20 cellular contexts compared by ENCODE assay signal in genomic region chr18:62876106-62876505, GRCh38.
"Had no signal": no experiment of that assay in that cellular context is flagged by ENCODE, and none has a peak within 500 bp of the region (broad histone marks: within the 10 kb centered on the region; RNA-seq: fewer than 3 reads in every experiment).

No MANE protein-coding gene starts in this region.

- H3K36me3 ChIP-seq: brain microvascular endothelial cell, right lobe of liver, stomach, upper lobe of right lung, WERI-Rb-1 had no signal

- H3K9me3 ChIP-seq: esophagus squamous epithelium, right lobe of liver, stomach, testis, upper lobe of right lung had no signal

- DNase-seq: activated CD4-positive, alpha-beta T cell treated with anti-CD3 and anti-CD28 coated beads for 4 hours; activated CD8-positive, alpha-beta memory T cell treated with anti-CD3 and anti-CD28 coated beads, Interleukin-2, amount 50 U/mL, for 48 hours; activated CD8-positive, alpha-beta T cell treated with anti-CD3 and anti-CD28 coated beads, Interleukin-2, amount 10 ng/mL, durations not matched to agents 7 days and 5 days; activated gamma-delta T cell treated with Interleukin-2 at 50 U/mL for 16 hours; activated naive CD8-positive, alpha-beta T cell treated with anti-CD3 and anti-CD28 coated beads for 36 hours; brain microvascular endothelial cell; effector CD4-positive, alpha-beta T cell; esophagus squamous epithelium; hypothalamus; kidney glomerular epithelial cell; mesenchymal stem cell; right lobe of liver; stomach; T-helper 17 cell; testis; upper lobe of right lung; WERI-Rb-1 had no signal

- H3K36me3 Mint-ChIP-seq: natural killer cell treated with Interleukin-12 subunit alpha and Interleukin-12 subunit beta and Interleukin-15 and Interleukin-18, amount 100 ng/mL, for 72 hours had no signal

- H3K4me3 Mint-ChIP-seq: activated CD8-positive, alpha-beta T cell treated with anti-CD3 and anti-CD28 coated beads, Interleukin-2, amount 10 ng/mL, durations not matched to agents 7 days and 5 days; activated naive CD8-positive, alpha-beta T cell treated with anti-CD3 and anti-CD28 coated beads for 36 hours; central memory CD8-positive, alpha-beta T cell; natural killer cell treated with Interleukin-12 subunit alpha and Interleukin-12 subunit beta and Interleukin-15 and Interleukin-18, amount 100 ng/mL, for 72 hours; T-helper 17 cell had no signal

- H3K4me3 ChIP-seq: coronary artery, esophagus squamous epithelium, right lobe of liver, stomach, testis, upper lobe of right lung had no signal

- H3K27ac Mint-ChIP-seq: activated CD8-positive, alpha-beta T cell treated with anti-CD3 and anti-CD28 coated beads, Interleukin-2, amount 10 ng/mL, durations not matched to agents 7 days and 5 days; activated naive CD8-positive, alpha-beta T cell treated with anti-CD3 and anti-CD28 coated beads for 36 hours; natural killer cell treated with Interleukin-12 subunit alpha and Interleukin-12 subunit beta and Interleukin-15 and Interleukin-18, amount 100 ng/mL, for 72 hours; T-helper 17 cell had no signal

- H3K27me3 Mint-ChIP-seq: activated naive CD8-positive, alpha-beta T cell treated with anti-CD3 and anti-CD28 coated beads for 36 hours; central memory CD8-positive, alpha-beta T cell; natural killer cell treated with Interleukin-12 subunit alpha and Interleukin-12 subunit beta and Interleukin-15 and Interleukin-18, amount 100 ng/mL, for 72 hours; T-helper 17 cell had no signal

- H3K9me3 Mint-ChIP-seq: activated naive CD8-positive, alpha-beta T cell treated with anti-CD3 and anti-CD28 coated beads for 36 hours; central memory CD8-positive, alpha-beta T cell; natural killer cell treated with Interleukin-12 subunit alpha and Interleukin-12 subunit beta and Interleukin-15 and Interleukin-18, amount 100 ng/mL, for 72 hours had no signal

- ATAC-seq: activated CD8-positive, alpha-beta T cell treated with anti-CD3 and anti-CD28 coated beads, Interleukin-2, amount 10 ng/mL, durations not matched to agents 7 days and 5 days; natural killer cell treated with Interleukin-12 subunit alpha and Interleukin-12 subunit beta and Interleukin-15 and Interleukin-18, amount 100 ng/mL, for 72 hours; right lobe of liver; T-helper 17 cell; upper lobe of right lung had no signal

- H3K27ac ChIP-seq: brain microvascular endothelial cell, coronary artery, esophagus squamous epithelium, right lobe of liver, stomach, testis, upper lobe of right lung, WERI-Rb-1 had no signal

- H3K27me3 ChIP-seq: brain microvascular endothelial cell, esophagus squamous epithelium, right lobe of liver, stomach, testis, upper lobe of right lung had no signal
